ENCODE assay signal across 1 cellular context in the genomic region with DNA sequence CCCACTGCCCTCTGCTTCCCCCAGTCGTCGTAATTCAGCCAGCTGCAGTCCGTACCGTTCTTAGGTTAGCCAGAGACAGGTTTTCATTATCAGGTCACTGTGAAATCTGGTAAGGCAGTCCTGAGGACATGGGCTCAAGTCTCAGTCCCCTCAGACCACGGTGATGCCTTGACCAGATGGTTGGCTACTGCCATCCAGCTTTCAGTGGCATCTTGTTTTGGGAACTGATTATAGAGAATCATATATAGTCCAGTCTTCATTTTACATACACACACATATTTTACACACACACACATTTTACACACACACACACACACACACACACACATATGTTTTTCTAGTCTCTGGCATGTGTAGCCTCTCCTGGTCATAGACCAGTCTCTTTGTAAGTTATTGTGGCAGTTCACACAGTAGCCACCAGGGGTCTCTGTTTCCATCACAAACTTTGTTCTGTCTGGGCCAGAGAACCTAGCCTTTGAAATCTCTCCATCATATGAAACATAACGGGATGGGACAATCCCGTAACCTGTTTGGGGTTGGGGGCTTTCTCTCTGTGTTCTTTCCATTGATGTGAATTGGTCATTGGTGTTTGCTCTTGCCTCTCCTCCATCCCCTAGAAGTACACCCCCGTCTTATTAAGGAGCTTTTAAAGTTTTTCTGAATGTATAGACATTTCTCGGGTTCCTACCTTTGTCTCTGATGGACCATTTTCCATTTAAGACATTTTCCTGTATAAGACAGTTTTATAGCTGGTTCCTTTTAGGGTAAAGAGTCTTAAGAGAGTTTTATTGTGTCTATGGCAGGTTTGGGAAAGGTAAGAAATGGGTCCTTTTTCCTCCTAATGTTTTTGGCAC.
TF ChIP-seq lines count a peak whose summit lies in the region.

No MANE protein-coding gene starts in this region.

TF ChIP-seq in K562, 482 proteins besides CTCF, POLR2A, EP300 and RAD21 (continued from another document):
- TF ChIP-seq, protein P1, sequence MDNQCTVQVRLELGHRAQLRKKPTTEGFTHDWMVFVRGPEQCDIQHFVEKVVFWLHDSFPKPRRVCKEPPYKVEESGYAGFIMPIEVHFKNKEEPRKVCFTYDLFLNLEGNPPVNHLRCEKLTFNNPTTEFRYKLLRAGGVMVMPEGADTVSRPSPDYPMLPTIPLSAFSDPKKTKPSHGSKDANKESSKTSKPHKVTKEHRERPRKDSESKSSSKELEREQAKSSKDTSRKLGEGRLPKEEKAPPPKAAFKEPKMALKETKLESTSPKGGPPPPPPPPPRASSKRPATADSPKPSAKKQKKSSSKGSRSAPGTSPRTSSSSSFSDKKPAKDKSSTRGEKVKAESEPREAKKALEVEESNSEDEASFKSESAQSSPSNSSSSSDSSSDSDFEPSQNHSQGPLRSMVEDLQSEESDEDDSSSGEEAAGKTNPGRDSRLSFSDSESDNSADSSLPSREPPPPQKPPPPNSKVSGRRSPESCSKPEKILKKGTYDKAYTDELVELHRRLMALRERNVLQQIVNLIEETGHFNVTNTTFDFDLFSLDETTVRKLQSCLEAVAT (IDR thresholded peaks at IDR 0.05), result peak in 1 of 2 experiments; percentile 61; a peak in 1 of 4 replicates
- TF ChIP-seq TAL1 (IDR thresholded peaks at IDR 0.05), result 0 out of 2 replicates have a peak, but pooled peaks have one; percentile 4
- peak in 1 of 2 experiments; percentile 55; a peak in 2 of 4 replicates for TF ChIP-seq FOXK2 (conservative IDR thresholded peaks at IDR 0.05 in 1 of 2, IDR thresholded peaks at IDR 0.05 in 1 of 2; ENCODE audit: low read depth in 2 of 2)
- TF ChIP-seq, protein P2, sequence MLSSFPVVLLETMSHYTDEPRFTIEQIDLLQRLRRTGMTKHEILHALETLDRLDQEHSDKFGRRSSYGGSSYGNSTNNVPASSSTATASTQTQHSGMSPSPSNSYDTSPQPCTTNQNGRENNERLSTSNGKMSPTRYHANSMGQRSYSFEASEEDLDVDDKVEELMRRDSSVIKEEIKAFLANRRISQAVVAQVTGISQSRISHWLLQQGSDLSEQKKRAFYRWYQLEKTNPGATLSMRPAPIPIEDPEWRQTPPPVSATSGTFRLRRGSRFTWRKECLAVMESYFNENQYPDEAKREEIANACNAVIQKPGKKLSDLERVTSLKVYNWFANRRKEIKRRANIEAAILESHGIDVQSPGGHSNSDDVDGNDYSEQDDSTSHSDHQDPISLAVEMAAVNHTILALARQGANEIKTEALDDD (IDR thresholded peaks at IDR 0.05), result peak; percentile 62; the same call in 1 of the 2 replicates
- TF ChIP-seq IFI16 (CRISPR knock-in tag; IDR thresholded peaks at IDR 0.05), result no peak
TF ChIP-seq in K562: peak in this region for 20.
